11 cellular contexts compared by ENCODE assay signal in the genomic region with DNA sequence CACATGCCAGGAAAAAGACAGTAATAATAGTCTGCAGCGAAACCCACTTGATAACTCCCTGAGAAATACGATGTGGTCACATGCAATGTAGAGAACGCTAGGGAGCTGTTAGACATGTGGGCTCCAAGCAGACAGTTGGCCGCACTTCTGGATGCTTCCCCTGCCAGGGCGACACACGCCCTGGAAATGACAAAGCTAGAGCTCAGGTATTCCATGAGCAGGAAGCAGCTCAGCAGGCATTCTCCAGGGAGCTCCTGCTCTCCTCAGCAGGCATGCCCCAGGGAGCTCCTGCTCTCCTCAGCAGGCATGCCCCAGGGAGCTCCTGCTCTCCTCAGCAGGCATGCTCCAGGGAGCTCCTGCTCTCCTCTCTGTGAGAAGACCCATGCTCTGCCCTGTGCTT.
"Had no signal": no experiment of that assay in that cellular context is flagged by ENCODE, and none has a peak within 500 bp of the region (broad histone marks: within the 10 kb centered on the region; RNA-seq: fewer than 3 reads in every experiment).

No MANE protein-coding gene starts in this region.

- H3K27me3 ChIP-seq: uterus had no signal

- DNase-seq: activated CD4-positive, CD25-positive, alpha-beta regulatory T cell; activated naive CD4-positive, alpha-beta T cell treated with anti-CD3 and anti-CD28 coated beads, Interleukin-2, amount 10 ng/mL, durations not matched to agents 7 days and 5 days; central memory CD4-positive, alpha-beta T cell; erythroblast; immature natural killer cell; mucosa of descending colon; occipital lobe; stimulated activated CD4-positive, alpha-beta T cell treated with anti-CD3 and anti-CD28 coated beads, Interleukin-4, amount 100 ng/mL, for 24 hours; T-helper 2 cell; uterus had no signal

- H3K27ac ChIP-seq: uterus had no signal

- H3K4me1 ChIP-seq: uterus had no signal

- H3K4me3 ChIP-seq: lung, mucosa of descending colon, uterus had no signal

- H3K36me3 ChIP-seq: uterus had no signal

- H3K9me3 ChIP-seq: mucosa of descending colon, uterus had no signal
